ENCODE assay signal across 1 cellular context in the genomic region with DNA sequence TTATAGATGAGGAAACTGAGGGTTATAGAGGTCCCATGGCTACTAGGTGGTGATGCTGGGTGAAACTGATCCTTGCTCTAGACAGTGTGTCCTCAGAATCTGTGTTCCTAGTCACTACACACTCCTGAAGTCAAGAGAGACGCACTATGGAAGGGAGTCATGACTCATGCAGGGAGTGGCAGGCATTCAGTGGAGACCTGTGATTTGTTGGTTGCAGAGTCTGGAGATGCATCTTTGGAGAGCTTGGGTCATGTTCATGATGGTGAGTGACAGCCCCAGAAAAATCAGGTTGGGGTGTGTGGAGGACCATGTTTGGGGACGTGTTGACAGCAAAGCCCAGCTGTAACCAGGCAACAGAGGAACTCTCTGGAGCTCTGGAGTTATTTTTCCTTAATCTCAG.
TF ChIP-seq lines count a peak whose summit lies in the region.

No MANE protein-coding gene starts in this region.

TF ChIP-seq in H1, 55 proteins besides CTCF, POLR2A, EP300 and RAD21:
- TF ChIP-seq SIN3A (conservative IDR thresholded peaks at IDR 0.05 in 1 of 2, IDR thresholded peaks at IDR 0.05 in 1 of 2; ENCODE audit: low read depth in 1 of 2, low read length in 2 of 2) (no peak), FOSL1 (IDR thresholded peaks at IDR 0.05; ENCODE audit: insufficient read depth, low read depth, low read length) (no peak), YY1 (IDR thresholded peaks at IDR 0.05; ENCODE audit: low read depth, low read length) (no peak), RFX5 (IDR thresholded peaks at IDR 0.05; ENCODE audit: borderline replicate concordance, low read depth, low read length) (no peak), GABPA (IDR thresholded peaks at IDR 0.05; ENCODE audit: borderline replicate concordance, insufficient read depth, low read length) (no peak), SAP30 (IDR thresholded peaks at IDR 0.05; ENCODE audit: insufficient read depth, insufficient replicate concordance, low read length) (no peak), KDM5A (IDR thresholded peaks at IDR 0.05; ENCODE audit: low read length) (no peak), SP2 (IDR thresholded peaks at IDR 0.05; ENCODE audit: low read length) (no peak), CREB1 (IDR thresholded peaks at IDR 0.05) (no peak), CBX8 (IDR thresholded peaks at IDR 0.05; ENCODE audit: borderline replicate concordance, low read depth, low read length) (no peak), GTF2F1 (IDR thresholded peaks at IDR 0.05; ENCODE audit: borderline replicate concordance, low read depth, low read length) (no peak)
- TF ChIP-seq, protein P1, sequence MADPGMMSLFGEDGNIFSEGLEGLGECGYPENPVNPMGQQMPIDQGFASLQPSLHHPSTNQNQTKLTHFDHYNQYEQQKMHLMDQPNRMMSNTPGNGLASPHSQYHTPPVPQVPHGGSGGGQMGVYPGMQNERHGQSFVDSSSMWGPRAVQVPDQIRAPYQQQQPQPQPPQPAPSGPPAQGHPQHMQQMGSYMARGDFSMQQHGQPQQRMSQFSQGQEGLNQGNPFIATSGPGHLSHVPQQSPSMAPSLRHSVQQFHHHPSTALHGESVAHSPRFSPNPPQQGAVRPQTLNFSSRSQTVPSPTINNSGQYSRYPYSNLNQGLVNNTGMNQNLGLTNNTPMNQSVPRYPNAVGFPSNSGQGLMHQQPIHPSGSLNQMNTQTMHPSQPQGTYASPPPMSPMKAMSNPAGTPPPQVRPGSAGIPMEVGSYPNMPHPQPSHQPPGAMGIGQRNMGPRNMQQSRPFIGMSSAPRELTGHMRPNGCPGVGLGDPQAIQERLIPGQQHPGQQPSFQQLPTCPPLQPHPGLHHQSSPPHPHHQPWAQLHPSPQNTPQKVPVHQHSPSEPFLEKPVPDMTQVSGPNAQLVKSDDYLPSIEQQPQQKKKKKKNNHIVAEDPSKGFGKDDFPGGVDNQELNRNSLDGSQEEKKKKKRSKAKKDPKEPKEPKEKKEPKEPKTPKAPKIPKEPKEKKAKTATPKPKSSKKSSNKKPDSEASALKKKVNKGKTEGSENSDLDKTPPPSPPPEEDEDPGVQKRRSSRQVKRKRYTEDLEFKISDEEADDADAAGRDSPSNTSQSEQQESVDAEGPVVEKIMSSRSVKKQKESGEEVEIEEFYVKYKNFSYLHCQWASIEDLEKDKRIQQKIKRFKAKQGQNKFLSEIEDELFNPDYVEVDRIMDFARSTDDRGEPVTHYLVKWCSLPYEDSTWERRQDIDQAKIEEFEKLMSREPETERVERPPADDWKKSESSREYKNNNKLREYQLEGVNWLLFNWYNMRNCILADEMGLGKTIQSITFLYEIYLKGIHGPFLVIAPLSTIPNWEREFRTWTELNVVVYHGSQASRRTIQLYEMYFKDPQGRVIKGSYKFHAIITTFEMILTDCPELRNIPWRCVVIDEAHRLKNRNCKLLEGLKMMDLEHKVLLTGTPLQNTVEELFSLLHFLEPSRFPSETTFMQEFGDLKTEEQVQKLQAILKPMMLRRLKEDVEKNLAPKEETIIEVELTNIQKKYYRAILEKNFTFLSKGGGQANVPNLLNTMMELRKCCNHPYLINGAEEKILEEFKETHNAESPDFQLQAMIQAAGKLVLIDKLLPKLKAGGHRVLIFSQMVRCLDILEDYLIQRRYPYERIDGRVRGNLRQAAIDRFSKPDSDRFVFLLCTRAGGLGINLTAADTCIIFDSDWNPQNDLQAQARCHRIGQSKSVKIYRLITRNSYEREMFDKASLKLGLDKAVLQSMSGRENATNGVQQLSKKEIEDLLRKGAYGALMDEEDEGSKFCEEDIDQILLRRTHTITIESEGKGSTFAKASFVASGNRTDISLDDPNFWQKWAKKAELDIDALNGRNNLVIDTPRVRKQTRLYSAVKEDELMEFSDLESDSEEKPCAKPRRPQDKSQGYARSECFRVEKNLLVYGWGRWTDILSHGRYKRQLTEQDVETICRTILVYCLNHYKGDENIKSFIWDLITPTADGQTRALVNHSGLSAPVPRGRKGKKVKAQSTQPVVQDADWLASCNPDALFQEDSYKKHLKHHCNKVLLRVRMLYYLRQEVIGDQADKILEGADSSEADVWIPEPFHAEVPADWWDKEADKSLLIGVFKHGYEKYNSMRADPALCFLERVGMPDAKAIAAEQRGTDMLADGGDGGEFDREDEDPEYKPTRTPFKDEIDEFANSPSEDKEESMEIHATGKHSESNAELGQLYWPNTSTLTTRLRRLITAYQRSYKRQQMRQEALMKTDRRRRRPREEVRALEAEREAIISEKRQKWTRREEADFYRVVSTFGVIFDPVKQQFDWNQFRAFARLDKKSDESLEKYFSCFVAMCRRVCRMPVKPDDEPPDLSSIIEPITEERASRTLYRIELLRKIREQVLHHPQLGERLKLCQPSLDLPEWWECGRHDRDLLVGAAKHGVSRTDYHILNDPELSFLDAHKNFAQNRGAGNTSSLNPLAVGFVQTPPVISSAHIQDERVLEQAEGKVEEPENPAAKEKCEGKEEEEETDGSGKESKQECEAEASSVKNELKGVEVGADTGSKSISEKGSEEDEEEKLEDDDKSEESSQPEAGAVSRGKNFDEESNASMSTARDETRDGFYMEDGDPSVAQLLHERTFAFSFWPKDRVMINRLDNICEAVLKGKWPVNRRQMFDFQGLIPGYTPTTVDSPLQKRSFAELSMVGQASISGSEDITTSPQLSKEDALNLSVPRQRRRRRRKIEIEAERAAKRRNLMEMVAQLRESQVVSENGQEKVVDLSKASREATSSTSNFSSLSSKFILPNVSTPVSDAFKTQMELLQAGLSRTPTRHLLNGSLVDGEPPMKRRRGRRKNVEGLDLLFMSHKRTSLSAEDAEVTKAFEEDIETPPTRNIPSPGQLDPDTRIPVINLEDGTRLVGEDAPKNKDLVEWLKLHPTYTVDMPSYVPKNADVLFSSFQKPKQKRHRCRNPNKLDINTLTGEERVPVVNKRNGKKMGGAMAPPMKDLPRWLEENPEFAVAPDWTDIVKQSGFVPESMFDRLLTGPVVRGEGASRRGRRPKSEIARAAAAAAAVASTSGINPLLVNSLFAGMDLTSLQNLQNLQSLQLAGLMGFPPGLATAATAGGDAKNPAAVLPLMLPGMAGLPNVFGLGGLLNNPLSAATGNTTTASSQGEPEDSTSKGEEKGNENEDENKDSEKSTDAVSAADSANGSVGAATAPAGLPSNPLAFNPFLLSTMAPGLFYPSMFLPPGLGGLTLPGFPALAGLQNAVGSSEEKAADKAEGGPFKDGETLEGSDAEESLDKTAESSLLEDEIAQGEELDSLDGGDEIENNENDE (IDR thresholded peaks at IDR 0.05; ENCODE audit: insufficient replicate concordance, low read length), result no peak
- TF ChIP-seq, protein P2, sequence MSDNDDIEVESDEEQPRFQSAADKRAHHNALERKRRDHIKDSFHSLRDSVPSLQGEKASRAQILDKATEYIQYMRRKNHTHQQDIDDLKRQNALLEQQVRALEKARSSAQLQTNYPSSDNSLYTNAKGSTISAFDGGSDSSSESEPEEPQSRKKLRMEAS (IDR thresholded peaks at IDR 0.05), result no peak
- TF ChIP-seq, protein P3, sequence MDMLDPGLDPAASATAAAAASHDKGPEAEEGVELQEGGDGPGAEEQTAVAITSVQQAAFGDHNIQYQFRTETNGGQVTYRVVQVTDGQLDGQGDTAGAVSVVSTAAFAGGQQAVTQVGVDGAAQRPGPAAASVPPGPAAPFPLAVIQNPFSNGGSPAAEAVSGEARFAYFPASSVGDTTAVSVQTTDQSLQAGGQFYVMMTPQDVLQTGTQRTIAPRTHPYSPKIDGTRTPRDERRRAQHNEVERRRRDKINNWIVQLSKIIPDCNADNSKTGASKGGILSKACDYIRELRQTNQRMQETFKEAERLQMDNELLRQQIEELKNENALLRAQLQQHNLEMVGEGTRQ (IDR thresholded peaks at IDR 0.05; ENCODE audit: low read length), result no peak
- TF ChIP-seq, protein P4, sequence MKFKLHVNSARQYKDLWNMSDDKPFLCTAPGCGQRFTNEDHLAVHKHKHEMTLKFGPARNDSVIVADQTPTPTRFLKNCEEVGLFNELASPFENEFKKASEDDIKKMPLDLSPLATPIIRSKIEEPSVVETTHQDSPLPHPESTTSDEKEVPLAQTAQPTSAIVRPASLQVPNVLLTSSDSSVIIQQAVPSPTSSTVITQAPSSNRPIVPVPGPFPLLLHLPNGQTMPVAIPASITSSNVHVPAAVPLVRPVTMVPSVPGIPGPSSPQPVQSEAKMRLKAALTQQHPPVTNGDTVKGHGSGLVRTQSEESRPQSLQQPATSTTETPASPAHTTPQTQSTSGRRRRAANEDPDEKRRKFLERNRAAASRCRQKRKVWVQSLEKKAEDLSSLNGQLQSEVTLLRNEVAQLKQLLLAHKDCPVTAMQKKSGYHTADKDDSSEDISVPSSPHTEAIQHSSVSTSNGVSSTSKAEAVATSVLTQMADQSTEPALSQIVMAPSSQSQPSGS (IDR thresholded peaks at IDR 0.05; ENCODE audit: low read length), result no peak
